In genomic region chr16:15490123-15490711, GRCh38 we compare ENCODE assay signal across 12 cellular contexts. TPM values are rescaled to one million over a fixed set of nuclear protein-coding genes. Genes with fewer than 3 reads are reported as not detected.
DNase-seq lines count a peak whose midpoint lies in the region; ATAC-seq, FAIRE-seq and TF ChIP-seq lines count a peak whose summit lies in the region.
"Had no signal": no experiment of that assay in that cellular context is flagged by ENCODE, and none has a peak within 500 bp of the region (broad histone marks: within the 10 kb centered on the region; RNA-seq: fewer than 3 reads in every experiment).

No MANE protein-coding gene starts in this region.

- no peak for TF ChIP-seq POLR2A in tibial nerve (IDR thresholded peaks at IDR 0.05)

- FAIRE-seq in pancreas (lab: Jason Lieb, UNC), result no peak

- H3K4me1 Mint-ChIP-seq in activated T-cell treated with anti-CD3 and anti-CD28 coated beads, Interleukin-2, amount 50 U/mL, for 72 hours (ENCODE audit: low read depth), result peaks cover 48% of the 10 kb centered on the region

- no peak overlapping the region for H3K27ac Mint-ChIP-seq in activated T-cell treated with anti-CD3 and anti-CD28 coated beads, Interleukin-2, amount 50 U/mL, for 72 hours

- TF ChIP-seq CTCF in brain microvascular endothelial cell (IDR thresholded peaks at IDR 0.05; ENCODE audit: low read depth, low read length, missing control alignments), result no peak
- no peak for TF ChIP-seq CTCF in osteoblast (IDR thresholded peaks at IDR 0.05; ENCODE audit: extremely low read depth, low read depth, low read length)
- no peak for TF ChIP-seq CTCF in tibial nerve (IDR thresholded peaks at IDR 0.05)
- TF ChIP-seq CTCF in pancreas (IDR thresholded peaks at IDR 0.05), result no peak

- no peaks in the 10 kb centered on the region for H3K9me3 Mint-ChIP-seq in activated T-cell treated with anti-CD3 and anti-CD28 coated beads, Interleukin-2, amount 50 U/mL, for 72 hours

- intact Hi-C loops in pancreas (cut with DNase I), result no loop called here

- H4K20me1 ChIP-seq in osteoblast (ENCODE audit: insufficient read depth, low read length), result peaks cover 11% of the 10 kb centered on the region

- no peak overlapping the region for H2AFZ ChIP-seq in osteoblast (ENCODE audit: low read length)

- peak overlapping the region; percentile 35 to 49 for H3K4me3 Mint-ChIP-seq in activated T-cell treated with anti-CD3 and anti-CD28 coated beads, Interleukin-2, amount 50 U/mL, for 72 hours

- 92 to 99% methylated on average over 5 of the region's 5 CpGs for WGBS in tibial nerve, 2 donors
- WGBS in pancreas, 2 donors, result 95 to 99% methylated on average over 5 of the region's 5 CpGs

- no peak for TF ChIP-seq EP300 in tibial nerve (IDR thresholded peaks at IDR 0.05)

- H3K79me2 ChIP-seq in osteoblast (ENCODE audit: insufficient read depth, low read length), result peaks cover 53% of the 10 kb centered on the region

- no peak for ATAC-seq in activated T-cell treated with anti-CD3 and anti-CD28 coated beads, Interleukin-2, amount 50 U/mL, for 72 hours (replicated peaks in 1 of 2)
- ATAC-seq in pancreas, result no peak

- no peaks in the 10 kb centered on the region for H3K36me3 ChIP-seq in brain microvascular endothelial cell (replicated peaks)
- no peaks in the 10 kb centered on the region for H3K36me3 ChIP-seq in osteoblast (ENCODE audit: insufficient read depth, low read length)
- H3K36me3 ChIP-seq in tibial nerve, result no peaks in the 10 kb centered on the region
- H3K36me3 ChIP-seq in pancreas, result no peaks in the 10 kb centered on the region
- H3K36me3 ChIP-seq: cardiac muscle cell had no signal

- no peaks in the 10 kb centered on the region for H3K27me3 ChIP-seq in brain microvascular endothelial cell (replicated peaks)
- no peaks in the 10 kb centered on the region for H3K27me3 ChIP-seq in osteoblast (ENCODE audit: insufficient read depth, low read length)
- H3K27me3 ChIP-seq in tibial nerve, result no peaks in the 10 kb centered on the region
- H3K27me3 ChIP-seq in pancreas, result no peaks in the 10 kb centered on the region
- H3K27me3 ChIP-seq: cardiac muscle cell had no signal

- no peak overlapping the region for H3K4me3 ChIP-seq in brain microvascular endothelial cell (ENCODE audit: low read depth, low read length)
- no peak overlapping the region for H3K4me3 ChIP-seq in osteoblast (ENCODE audit: insufficient read depth, low read length)
- no peak overlapping the region for H3K4me3 ChIP-seq in tibial nerve
- H3K4me3 ChIP-seq in pancreas, result no peak overlapping the region
- H3K4me3 ChIP-seq: cardiac muscle cell had no signal

- H3K27ac ChIP-seq in brain microvascular endothelial cell (peak overlapping the region; percentile 98), osteoblast (ENCODE audit: low read depth, low read length) (peak overlapping the region; percentile 63), tibial nerve (peak overlapping the region in 3 of 4 donors; percentile 34 to 65 (median 56)), pancreas (peak overlapping the region in 1 of 4 donors; percentile 15)
- H3K27ac ChIP-seq: cardiac muscle cell had no signal

- no peaks in the 10 kb centered on the region for H3K9me3 ChIP-seq in osteoblast (ENCODE audit: low read depth, low read length)
- no peaks in the 10 kb centered on the region for H3K9me3 ChIP-seq in tibial nerve
- H3K9me3 ChIP-seq in pancreas, result no peaks in the 10 kb centered on the region
- H3K9me3 ChIP-seq: Caco-2 had no signal

- H3K4me2 ChIP-seq in osteoblast (ENCODE audit: insufficient read depth, low read length), result peak overlapping the region; percentile 46

- H3K27me3 Mint-ChIP-seq in activated T-cell treated with anti-CD3 and anti-CD28 coated beads, Interleukin-2, amount 50 U/mL, for 72 hours (ENCODE audit: low read depth), result no peaks in the 10 kb centered on the region

- no peak for DNase-seq in activated T-cell treated with anti-CD3 and anti-CD28 coated beads, Interleukin-2, amount 50 U/mL, for 72 hours
- DNase-seq in activated T-cell treated with anti-CD3 and anti-CD28 coated beads, Interleukin-2, amount 50 U/mL, for 1 hour, result no peak
- no peak for DNase-seq in brain microvascular endothelial cell
- no peak for DNase-seq in osteoblast (ENCODE audit: insufficient read length, low spot score, missing footprints)
- DNase-seq in tibial nerve (ENCODE audit: low spot score in 2 of 2), result no peak
- no peak for DNase-seq in pancreas
- no peak for DNase-seq in GM03348 (ENCODE audit: low spot score)
- DNase-seq in HK-2 (ENCODE audit: unreplicated experiment), result no peak
- DNase-seq: Caco-2, KBM-7, NCI-H1417 treated with DMSO at 0.1 percent for 48 hours had no signal

- no peaks in the 10 kb centered on the region for H3K36me3 Mint-ChIP-seq in activated T-cell treated with anti-CD3 and anti-CD28 coated beads, Interleukin-2, amount 50 U/mL, for 72 hours (ENCODE audit: insufficient read depth in 2 of 2)

- H3K4me1 ChIP-seq in osteoblast (ENCODE audit: insufficient read depth, low read length), result peaks cover 35% of the 10 kb centered on the region
- peaks cover 0 to 29% (median 3%) of the 10 kb centered on the region in 4 donors for H3K4me1 ChIP-seq in tibial nerve
- H3K4me1 ChIP-seq in pancreas, result no peaks in the 10 kb centered on the region
- H3K4me1 ChIP-seq: Caco-2 had no signal

- in situ Hi-C loops in brain microvascular endothelial cell (cut with HindIII; ENCODE audit: low pct_ligation_motif_present, low sequenced_read_pairs), result no loop called here

RNA-seq across cellular contexts. Expression of gene BMERB1, which starts 55.8 kb away (rescaled TPM):
- total RNA-seq in activated T-cell treated with anti-CD3 and anti-CD28 coated beads, Interleukin-2, amount 50 U/mL, for 72 hours, result 10 to 100 TPM; 22.3 to 30.7 TPM
- 57.2 and 77.2 TPM in 2 replicates for total RNA-seq in osteoblast
- total RNA-seq in tibial nerve, result 10 to 100 TPM; 42.9 to 85.9 (median 54.8) TPM
- 10 to 100 TPM; 16.0 to 21.7 (median 17.5) TPM for total RNA-seq in pancreas
- polyA plus RNA-seq in pancreas, result 10 to 100 TPM; 10.3 to 20.9 TPM
- total RNA-seq: Caco-2 had no signal
